In the genomic region with DNA sequence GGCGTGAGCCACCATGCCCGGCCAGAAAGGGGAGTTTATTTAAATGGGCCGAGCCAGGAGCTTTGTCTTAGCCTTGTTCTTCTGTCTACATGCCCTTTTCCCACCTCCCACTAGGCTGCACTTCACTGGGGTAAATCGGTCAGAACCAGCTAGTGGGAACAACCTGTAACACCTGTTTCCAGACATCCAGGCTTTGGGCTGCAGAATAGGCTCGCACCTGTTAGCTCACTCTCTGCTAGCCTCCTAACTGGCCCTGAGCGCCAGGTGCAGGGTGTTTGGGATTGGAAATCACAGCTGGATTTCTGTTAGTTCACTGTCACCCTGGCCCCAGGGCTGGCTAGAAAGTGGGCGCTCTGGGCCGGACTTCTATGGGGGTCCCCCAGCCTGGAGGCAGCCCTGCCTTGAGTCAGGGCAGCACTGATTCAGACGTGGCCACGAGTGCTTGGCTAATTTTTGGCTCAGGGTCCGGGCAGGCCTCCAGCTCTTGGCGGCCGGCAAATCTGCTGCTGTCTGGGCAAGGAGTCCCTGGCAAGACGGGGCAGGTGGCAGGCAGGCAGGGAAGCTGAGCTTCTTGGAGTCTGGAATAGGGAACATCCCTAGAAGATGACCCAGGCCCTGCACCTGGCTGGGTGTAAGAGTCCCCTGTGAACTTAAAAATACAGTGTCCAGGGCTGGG, we compare ENCODE assay signal across 13 cellular contexts. TPM values are rescaled to one million over a fixed set of nuclear protein-coding genes. Genes with fewer than 3 reads are reported as not detected.
DNase-seq lines count a peak whose midpoint lies in the region; ATAC-seq and TF ChIP-seq lines count a peak whose summit lies in the region.
"Had no signal": no experiment of that assay in that cellular context is flagged by ENCODE, and none has a peak within 500 bp of the region (broad histone marks: within the 10 kb centered on the region; RNA-seq: fewer than 3 reads in every experiment).

No MANE protein-coding gene starts in this region.

- in situ Hi-C loops in astrocyte of the spinal cord (cut with HindIII; ENCODE audit: low sequenced_read_pairs), result no loop called here

- peak; percentile 14 for DNase-seq in AG10803 (ENCODE audit: low read depth)
- peak; percentile 53 to 90 (median 72) for DNase-seq in NCI-H1417 (lab: John Stamatoyannopoulos, UW)
- peak; percentile 39 for DNase-seq in astrocyte of the spinal cord (ENCODE audit: low read depth, low spot score)
- peak in 31 of 51 donors; percentile 8 to 62 (median 40) for DNase-seq in hypothalamus (lab: John Stamatoyannopoulos, UW)
- no peak for DNase-seq in omental fat pad (ENCODE audit: low spot score)
- no peak for DNase-seq in middle frontal gyrus (ENCODE audit: extremely low spot score, low spot score)
- DNase-seq: H9, mesenchymal stem cell had no signal

- no peak for ATAC-seq in HG02885 (IDR thresholded peaks at IDR 0.05; ENCODE audit: poor library complexity, unreplicated experiment)
- ATAC-seq in GM21619 (IDR thresholded peaks at IDR 0.05; ENCODE audit: unreplicated experiment), result no peak
- no peak for ATAC-seq in omental fat pad (ENCODE audit: low FRiP score)
- ATAC-seq: activated T-helper 17 cell treated with anti-CD3 and anti-CD28 coated beads, Interleukin-2, amount 50 U/mL, for 72 hours had no signal

- H3K4me3 ChIP-seq in AG10803 (ENCODE audit: low read length), result no peak overlapping the region
- no peak overlapping the region for H3K4me3 ChIP-seq in astrocyte of the spinal cord (ENCODE audit: low read depth, low read length)
- H3K4me3 ChIP-seq: coronary artery, skin epidermis had no signal

- TF ChIP-seq CTCF in AG10803 (conservative IDR thresholded peaks at IDR 0.05; ENCODE audit: low read length) (no peak), astrocyte of the spinal cord (IDR thresholded peaks at IDR 0.05; ENCODE audit: low read depth, low read length) (no peak), omental fat pad (IDR thresholded peaks at IDR 0.05) (no peak)

RNA-seq across cellular contexts. Expression of a gene that starts 48.6 kb away (rescaled TPM):
- total RNA-seq in omental fat pad, result 10 to 100 TPM in 2 of 4 donors, 1 to 10 TPM in 2; 3.9 to 18.1 (median 11.0) TPM

Comparison
In these comparisons a context has a peak if more than half of its experiments do, and no peak if none do; other contexts are left out.
1. DNase-seq: peak in AG10803 (single experiment), NCI-H1417 (3 of 3), astrocyte of the spinal cord (single experiment) and hypothalamus (31 of 51); none in omental fat pad (single experiment) and middle frontal gyrus (single experiment).